8 cellular contexts compared by ENCODE assay signal in the genomic region with DNA sequence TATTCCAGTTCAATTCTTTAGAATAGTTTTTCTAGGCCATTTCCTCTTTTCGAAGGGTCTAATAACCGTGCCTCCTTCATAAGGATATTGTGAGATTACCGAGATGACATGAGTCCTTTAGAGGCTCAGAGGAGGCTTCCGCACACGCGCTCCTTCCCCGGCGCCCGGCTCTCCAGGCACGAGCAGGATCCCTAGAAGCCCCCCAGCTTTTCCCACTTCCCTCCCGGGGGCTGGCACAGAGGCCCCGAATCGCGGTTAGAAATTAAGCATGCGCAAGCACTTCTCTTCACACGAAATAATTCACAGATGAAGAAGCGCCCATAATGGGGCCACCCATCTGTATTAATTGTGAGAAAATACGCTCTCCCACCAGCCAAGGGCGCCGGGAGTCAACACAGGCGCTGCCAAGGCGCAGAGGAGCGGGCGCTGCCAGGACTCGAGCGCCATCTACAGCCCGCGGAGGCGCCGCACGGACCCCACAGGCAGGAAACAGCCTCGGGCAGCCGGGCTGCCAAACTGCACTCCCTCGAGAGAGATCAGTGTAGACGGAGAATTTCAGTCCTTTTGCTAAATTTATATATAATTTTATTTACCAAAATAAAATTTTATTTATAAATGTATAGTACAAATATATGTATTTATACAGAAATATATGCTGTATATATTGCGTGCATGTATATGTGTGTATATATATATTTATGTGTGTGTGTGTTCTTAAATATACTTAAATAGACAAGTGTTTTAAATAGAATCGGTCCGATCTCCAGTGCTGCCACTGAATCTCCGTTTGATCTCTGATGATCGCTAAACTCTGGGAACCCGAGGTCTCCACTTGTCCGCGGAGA.
DNase-seq lines count a peak whose midpoint lies in the region; ATAC-seq and TF ChIP-seq lines count a peak whose summit lies in the region.

No MANE protein-coding gene starts in this region.

- H3K4me3 ChIP-seq in SJCRH30 = no peak overlapping the region
- H3K4me3 ChIP-seq in vagina = no peak overlapping the region

- peak overlapping the region; percentile 36; the same call in 1 of the 2 replicates for H3K9ac ChIP-seq in ES-I3 (ENCODE audit: low read depth, low read length)

- H3K27ac Mint-ChIP-seq in activated naive CD4-positive, alpha-beta T cell treated with anti-CD3 and anti-CD28 coated beads, Interleukin-2, amount 10 ng/mL, durations not matched to agents 7 days and 5 days = no peak overlapping the region

- H3K4me1 Mint-ChIP-seq in activated naive CD4-positive, alpha-beta T cell treated with anti-CD3 and anti-CD28 coated beads, Interleukin-2, amount 10 ng/mL, durations not matched to agents 7 days and 5 days = peaks cover 4% of the 10 kb centered on the region

- intact Hi-C loops in head of caudate nucleus (cut with DNase I) (loop anchor here (10.0 kb wide), 1 partner anchor 767 kb away; no protein-coding TSS in a partner anchor), posterior cingulate gyrus (cut with DNase I) (loop anchor here (2.0 kb wide), 1 partner anchor 645 kb away; no protein-coding TSS in a partner anchor), vagina (cut with DNase I) (no loop called here)

- no peak overlapping the region for H3K4me3 Mint-ChIP-seq in activated naive CD4-positive, alpha-beta T cell treated with anti-CD3 and anti-CD28 coated beads, Interleukin-2, amount 10 ng/mL, durations not matched to agents 7 days and 5 days

- H3K27me3 ChIP-seq in SJCRH30 (no peaks in the 10 kb centered on the region; the same call in 1 of the 2 replicates), vagina (no peaks in the 10 kb centered on the region)

- H3K9me3 ChIP-seq in ES-I3 (ENCODE audit: control insufficient read depth, insufficient read depth, low read length) (no peaks in the 10 kb centered on the region), SJCRH30 (replicated peaks) (no peaks in the 10 kb centered on the region), vagina (no peaks in the 10 kb centered on the region)

- peaks cover 31% of the 10 kb centered on the region for H3K27me3 Mint-ChIP-seq in activated naive CD4-positive, alpha-beta T cell treated with anti-CD3 and anti-CD28 coated beads, Interleukin-2, amount 10 ng/mL, durations not matched to agents 7 days and 5 days

- DNase-seq in SJCRH30 = peak; percentile 24 to 52
- peak; percentile 77 for DNase-seq in activated naive CD4-positive, alpha-beta T cell treated with anti-CD3 and anti-CD28 coated beads, Interleukin-2, amount 10 ng/mL, durations not matched to agents 7 days and 5 days
- peak; percentile 68 to 91 (median 82) for DNase-seq in head of caudate nucleus
- peak; percentile 69 to 98 (median 84) for DNase-seq in posterior cingulate gyrus
- no peak for DNase-seq in vagina (ENCODE audit: extremely low spot score in 2 of 2)
- no peak for DNase-seq in NCI-H82 (lab: John Stamatoyannopoulos, UW)

- H3K4me1 ChIP-seq in ES-I3 (ENCODE audit: insufficient read depth, low read length) (peaks cover 6% of the 10 kb centered on the region; the same call in 1 of the 2 replicates), SJCRH30 (no peaks in the 10 kb centered on the region), vagina (no peaks in the 10 kb centered on the region)

- H3K36me3 ChIP-seq in ES-I3 (ENCODE audit: insufficient read depth, low read length) (no peaks in the 10 kb centered on the region), SJCRH30 (no peaks in the 10 kb centered on the region), vagina (no peaks in the 10 kb centered on the region)

- TF ChIP-seq CTCF in vagina (IDR thresholded peaks at IDR 0.05) = peak; percentile 5 to 71 (median 68)

- CTCF ChIA-PET in activated naive CD4-positive, alpha-beta T cell treated with anti-CD3 and anti-CD28 coated beads, Interleukin-2, amount 10 ng/mL, durations not matched to agents 7 days and 5 days (lab: Charles Lee) = interaction anchor here (0.6 to 2.1 kb wide), 4 partner anchors 19 to 767 kb away, joined by 3 to 12 read pairs (median 6); no protein-coding TSS in a partner anchor

- no peak overlapping the region for H3K27ac ChIP-seq in SJCRH30
- no peak overlapping the region for H3K27ac ChIP-seq in vagina

- TF ChIP-seq POLR2A in vagina (IDR thresholded peaks at IDR 0.05) = no peak

- no peaks in the 10 kb centered on the region for H3K9me3 Mint-ChIP-seq in activated naive CD4-positive, alpha-beta T cell treated with anti-CD3 and anti-CD28 coated beads, Interleukin-2, amount 10 ng/mL, durations not matched to agents 7 days and 5 days

- ATAC-seq in HG03354 (IDR thresholded peaks at IDR 0.05; ENCODE audit: poor library complexity, severe bottlenecking, unreplicated experiment) = peak; percentile 76

- no peaks in the 10 kb centered on the region for H3K36me3 Mint-ChIP-seq in activated naive CD4-positive, alpha-beta T cell treated with anti-CD3 and anti-CD28 coated beads, Interleukin-2, amount 10 ng/mL, durations not matched to agents 7 days and 5 days

Comparison
In these comparisons a context has a peak if more than half of its experiments do, and no peak if none do; other contexts are left out.
1. DNase-seq: peak in SJCRH30 (2 of 2), activated naive CD4-positive, alpha-beta T cell treated with anti-CD3 and anti-CD28 coated beads, Interleukin-2, amount 10 ng/mL, durations not matched to agents 7 days and 5 days (single experiment), head of caudate nucleus (42 of 42) and posterior cingulate gyrus (10 of 10); none in vagina (0 of 2) and NCI-H82 (single experiment).